ENCODE assay signal across 8 cellular contexts in the genomic region with DNA sequence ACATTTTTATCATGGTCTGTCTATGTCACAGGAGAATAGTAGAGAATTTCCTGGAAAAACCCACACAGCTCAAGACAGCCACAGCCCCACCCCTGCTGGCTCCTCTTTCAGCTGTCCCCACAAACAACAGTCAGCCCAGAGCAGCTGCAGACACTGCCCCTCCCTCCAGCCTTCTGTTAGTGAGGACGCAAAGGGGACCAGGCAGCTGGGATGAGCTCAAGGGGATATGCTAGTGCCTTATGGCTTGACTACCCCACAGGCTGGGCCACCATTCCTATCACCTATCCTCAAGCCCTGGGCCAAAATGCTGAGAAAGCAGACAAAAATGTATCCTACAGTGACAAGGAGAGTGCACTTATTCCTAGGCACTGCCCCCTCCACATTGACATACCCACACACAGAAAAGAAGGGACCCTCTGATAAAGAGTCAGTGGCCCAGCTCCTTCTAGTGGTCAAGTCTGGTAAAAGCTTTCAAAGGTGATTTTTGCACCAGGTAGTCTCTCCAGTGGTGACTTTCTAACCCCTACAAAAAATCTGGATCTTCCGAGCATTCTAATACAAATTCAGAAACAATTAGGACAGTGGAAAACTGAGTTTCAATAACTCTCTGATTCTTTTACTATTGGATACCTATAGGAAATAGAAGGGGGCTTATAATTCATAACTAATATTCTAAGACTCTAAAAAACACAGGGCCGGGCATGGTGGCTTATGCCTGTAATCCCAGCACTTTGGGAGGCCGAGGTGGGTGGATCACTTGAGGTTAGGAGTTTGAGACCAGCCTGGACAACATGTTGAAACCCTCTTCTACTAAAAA. TPM values are rescaled to one million over a fixed set of nuclear protein-coding genes. Genes with fewer than 3 reads are reported as not detected.
DNase-seq lines count a peak whose midpoint lies in the region; ATAC-seq and TF ChIP-seq lines count a peak whose summit lies in the region.

No MANE protein-coding gene starts in this region.

- H3K36me3 Mint-ChIP-seq in activated naive CD8-positive, alpha-beta T cell treated with anti-CD3 and anti-CD28 coated beads, Interleukin-2, amount 10 ng/mL, durations not matched to agents 7 days and 5 days: no peaks in the 10 kb centered on the region
- no peaks in the 10 kb centered on the region for H3K36me3 Mint-ChIP-seq in activated naive CD8-positive, alpha-beta T cell treated with anti-CD3 and anti-CD28 coated beads, Interleukin-2, amount 50 U/mL, for 24 hours (ENCODE audit: low read depth)
- no peaks in the 10 kb centered on the region for H3K36me3 Mint-ChIP-seq in mesothelial cell of epicardium

- DNase-seq in activated naive CD8-positive, alpha-beta T cell treated with anti-CD3 and anti-CD28 coated beads, Interleukin-2, amount 10 ng/mL, durations not matched to agents 7 days and 5 days: peak; percentile 49
- DNase-seq in activated naive CD8-positive, alpha-beta T cell treated with anti-CD3 and anti-CD28 coated beads, Interleukin-2, amount 50 U/mL, for 24 hours: no peak
- DNase-seq in NCI-H82 (lab: John Stamatoyannopoulos, UW) (peak; percentile 92), cerebellar cortex (ENCODE audit: low spot score) (peak; percentile 59), mesothelial cell of epicardium (ENCODE audit: low spot score in 2 of 2, unreplicated experiment in 2 of 2) (no peak)

- peak overlapping the region; percentile 65 for H3K27ac Mint-ChIP-seq in activated naive CD8-positive, alpha-beta T cell treated with anti-CD3 and anti-CD28 coated beads, Interleukin-2, amount 10 ng/mL, durations not matched to agents 7 days and 5 days
- H3K27ac Mint-ChIP-seq in activated naive CD8-positive, alpha-beta T cell treated with anti-CD3 and anti-CD28 coated beads, Interleukin-2, amount 50 U/mL, for 24 hours: no peak overlapping the region
- H3K27ac Mint-ChIP-seq in mesothelial cell of epicardium: no peak overlapping the region

- peak overlapping the region; percentile 64 for H3K4me3 Mint-ChIP-seq in activated naive CD8-positive, alpha-beta T cell treated with anti-CD3 and anti-CD28 coated beads, Interleukin-2, amount 10 ng/mL, durations not matched to agents 7 days and 5 days
- H3K4me3 Mint-ChIP-seq in activated naive CD8-positive, alpha-beta T cell treated with anti-CD3 and anti-CD28 coated beads, Interleukin-2, amount 50 U/mL, for 24 hours: no peak overlapping the region
- no peak overlapping the region for H3K4me3 Mint-ChIP-seq in mesothelial cell of epicardium

- POLR2A ChIA-PET in activated naive CD8-positive, alpha-beta T cell treated with anti-CD3 and anti-CD28 coated beads, Interleukin-2, amount 10 ng/mL, durations not matched to agents 7 days and 5 days (lab: Charles Lee): interaction anchor here (1.1 to 1.5 kb wide), 2 partner anchors 21 to 73 kb away, joined by 4 read pairs; partner anchors contain the start of gene TP53BP1

- H3K9me3 Mint-ChIP-seq in activated naive CD8-positive, alpha-beta T cell treated with anti-CD3 and anti-CD28 coated beads, Interleukin-2, amount 10 ng/mL, durations not matched to agents 7 days and 5 days: no peaks in the 10 kb centered on the region
- no peaks in the 10 kb centered on the region for H3K9me3 Mint-ChIP-seq in activated naive CD8-positive, alpha-beta T cell treated with anti-CD3 and anti-CD28 coated beads, Interleukin-2, amount 50 U/mL, for 24 hours
- H3K9me3 Mint-ChIP-seq in mesothelial cell of epicardium: no peaks in the 10 kb centered on the region

- peaks cover 21% of the 10 kb centered on the region for H3K27me3 Mint-ChIP-seq in activated naive CD8-positive, alpha-beta T cell treated with anti-CD3 and anti-CD28 coated beads, Interleukin-2, amount 10 ng/mL, durations not matched to agents 7 days and 5 days
- H3K27me3 Mint-ChIP-seq in activated naive CD8-positive, alpha-beta T cell treated with anti-CD3 and anti-CD28 coated beads, Interleukin-2, amount 50 U/mL, for 24 hours: peaks cover 28% of the 10 kb centered on the region
- H3K27me3 Mint-ChIP-seq in mesothelial cell of epicardium (ENCODE audit: low read depth): peaks cover 18% of the 10 kb centered on the region

- peak; percentile 50 for TF ChIP-seq CTCF in mesothelial cell of epicardium (IDR thresholded peaks at IDR 0.05; ENCODE audit: unreplicated experiment)

- ATAC-seq in activated naive CD8-positive, alpha-beta T cell treated with anti-CD3 and anti-CD28 coated beads, Interleukin-2, amount 10 ng/mL, durations not matched to agents 7 days and 5 days (ENCODE audit: low read depth): no peak
- ATAC-seq in activated naive CD8-positive, alpha-beta T cell treated with anti-CD3 and anti-CD28 coated beads, Interleukin-2, amount 50 U/mL, for 24 hours: no peak
- ATAC-seq in GM21529 (IDR thresholded peaks at IDR 0.05; ENCODE audit: unreplicated experiment) (no peak), HG03342 (IDR thresholded peaks at IDR 0.05; ENCODE audit: unreplicated experiment) (no peak), HG02970 (IDR thresholded peaks at IDR 0.05; ENCODE audit: low FRiP score, unreplicated experiment) (no peak)

- peaks cover 59% of the 10 kb centered on the region for H3K4me1 Mint-ChIP-seq in activated naive CD8-positive, alpha-beta T cell treated with anti-CD3 and anti-CD28 coated beads, Interleukin-2, amount 10 ng/mL, durations not matched to agents 7 days and 5 days
- peaks cover 57% of the 10 kb centered on the region for H3K4me1 Mint-ChIP-seq in activated naive CD8-positive, alpha-beta T cell treated with anti-CD3 and anti-CD28 coated beads, Interleukin-2, amount 50 U/mL, for 24 hours
- H3K4me1 Mint-ChIP-seq in mesothelial cell of epicardium: peaks cover 61% of the 10 kb centered on the region

RNA-seq across cellular contexts. Expression of gene MAP1A, which starts 3.0 kb away (rescaled TPM):
- total RNA-seq in activated naive CD8-positive, alpha-beta T cell treated with anti-CD3 and anti-CD28 coated beads, Interleukin-2, amount 10 ng/mL, durations not matched to agents 7 days and 5 days: 1 to 10 TPM; 3.4 to 3.5 TPM
- 13.7 to 13.9 TPM (median 13.7 TPM) in 3 replicates for total RNA-seq in mesothelial cell of epicardium

RNA-seq across cellular contexts. Expression of gene TP53BP1, which starts 21.5 kb away (rescaled TPM):
- total RNA-seq in activated naive CD8-positive, alpha-beta T cell treated with anti-CD3 and anti-CD28 coated beads, Interleukin-2, amount 10 ng/mL, durations not matched to agents 7 days and 5 days: 10 to 100 TPM; 27.1 to 27.5 TPM
- 103 to 112 TPM (median 108 TPM) in 3 replicates for total RNA-seq in mesothelial cell of epicardium

Comparison
In these comparisons a context has a peak if more than half of its experiments do, and no peak if none do; other contexts are left out.
1. DNase-seq: peak in activated naive CD8-positive, alpha-beta T cell treated with anti-CD3 and anti-CD28 coated beads, Interleukin-2, amount 10 ng/mL, durations not matched to agents 7 days and 5 days (single experiment), NCI-H82 (single experiment) and cerebellar cortex (single experiment); none in activated naive CD8-positive, alpha-beta T cell treated with anti-CD3 and anti-CD28 coated beads, Interleukin-2, amount 50 U/mL, for 24 hours (single experiment) and mesothelial cell of epicardium (0 of 2).